10 cellular contexts compared by ENCODE assay signal in the genomic region with DNA sequence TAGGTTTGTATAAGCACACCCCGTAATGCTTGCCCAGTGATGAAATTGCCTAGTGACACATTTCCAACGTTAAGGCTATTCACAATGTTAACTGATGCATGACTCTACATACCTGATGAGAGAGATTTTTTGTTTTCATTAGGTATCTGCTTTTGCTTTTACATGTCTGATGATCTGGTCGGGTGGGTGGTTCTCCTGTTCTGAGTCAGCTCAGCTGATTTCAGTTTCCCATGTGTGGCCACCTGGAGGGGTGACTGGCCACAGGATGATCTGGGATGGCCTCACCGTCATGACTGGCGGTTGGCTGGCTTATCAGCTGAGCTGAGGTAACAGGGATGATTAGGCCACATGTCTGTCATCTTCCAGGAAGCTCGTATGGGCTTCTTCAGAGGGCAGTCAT. TPM values are rescaled to one million over a fixed set of nuclear protein-coding genes. Genes with fewer than 3 reads are reported as not detected.
DNase-seq lines count a peak whose midpoint lies in the region; ATAC-seq and FAIRE-seq lines count a peak whose summit lies in the region.
"Had no signal": no experiment of that assay in that cellular context is flagged by ENCODE, and none has a peak within 500 bp of the region (broad histone marks: within the 10 kb centered on the region; RNA-seq: fewer than 3 reads in every experiment).

No MANE protein-coding gene starts in this region.

- H3K4me3 ChIP-seq in small intestine (ENCODE audit: low read depth in 1 of 2, low read length in 2 of 2), result no peak overlapping the region
- H3K4me3 ChIP-seq: BLaER1 treated with 17β-estradiol and CSF1 and Interleukin-3, amounts not matched to agents 10 nM and 100 nM; SJSA1 had no signal

- CTCF ChIA-PET in activated CD4-positive, alpha-beta memory T cell treated with anti-CD3 and anti-CD28 coated beads, Interleukin-2, amount 10 ng/mL, durations not matched to agents 7 days and 5 days (lab: Charles Lee), result interaction anchor here (1.5 to 1.9 kb wide), 2 partner anchors 11 to 29 kb away, joined by 5 to 9 read pairs; no protein-coding TSS in a partner anchor

- ATAC-seq in HG03064 (IDR thresholded peaks at IDR 0.05; ENCODE audit: low read depth, unreplicated experiment), result peak; percentile 98
- ATAC-seq in stimulated activated memory B cell treated with anti-CD40 and anti-IgM and Interleukin-4, amounts not matched to agents 10 μg/mL and 1 μg/mL and 100 μg/mL, for 72 hours, result peak; percentile 92

- H3K27ac ChIP-seq in small intestine (ENCODE audit: low read depth in 1 of 2, low read length in 1 of 2), result no peak overlapping the region
- H3K27ac ChIP-seq: BLaER1 treated with 17β-estradiol and CSF1 and Interleukin-3, amounts not matched to agents 10 nM and 100 nM; SJSA1 had no signal

- 71 to 82% (median 79%) methylated on average over 6 of the region's 6 CpGs for WGBS in small intestine, 3 donors

- H3K36me3 Mint-ChIP-seq in activated CD4-positive, alpha-beta memory T cell treated with anti-CD3 and anti-CD28 coated beads, Interleukin-2, amount 10 ng/mL, durations not matched to agents 7 days and 5 days (ENCODE audit: low read depth), result peaks cover 2% of the 10 kb centered on the region
- no peaks in the 10 kb centered on the region for H3K36me3 Mint-ChIP-seq in stimulated activated memory B cell treated with anti-CD40 and anti-IgM and Interleukin-4, amounts not matched to agents 10 μg/mL and 1 μg/mL and 100 μg/mL, for 72 hours

- no peaks in the 10 kb centered on the region for H3K36me3 ChIP-seq in small intestine (ENCODE audit: control insufficient read depth in 2 of 2, insufficient read depth in 2 of 2, low read length in 2 of 2)
- H3K36me3 ChIP-seq: SJSA1 had no signal

- no peak for FAIRE-seq in small intestine (lab: Jason Lieb, UNC)

- H3K9me3 Mint-ChIP-seq in activated CD4-positive, alpha-beta memory T cell treated with anti-CD3 and anti-CD28 coated beads, Interleukin-2, amount 10 ng/mL, durations not matched to agents 7 days and 5 days, result no peaks in the 10 kb centered on the region
- H3K9me3 Mint-ChIP-seq in stimulated activated memory B cell treated with anti-CD40 and anti-IgM and Interleukin-4, amounts not matched to agents 10 μg/mL and 1 μg/mL and 100 μg/mL, for 72 hours, result no peaks in the 10 kb centered on the region

- peak overlapping the region; percentile 47 for H3K27ac Mint-ChIP-seq in activated CD4-positive, alpha-beta memory T cell treated with anti-CD3 and anti-CD28 coated beads, Interleukin-2, amount 10 ng/mL, durations not matched to agents 7 days and 5 days
- H3K27ac Mint-ChIP-seq in stimulated activated memory B cell treated with anti-CD40 and anti-IgM and Interleukin-4, amounts not matched to agents 10 μg/mL and 1 μg/mL and 100 μg/mL, for 72 hours, result peak overlapping the region; percentile 7

- POLR2A ChIA-PET in activated CD4-positive, alpha-beta memory T cell treated with anti-CD3 and anti-CD28 coated beads, Interleukin-2, amount 10 ng/mL, durations not matched to agents 7 days and 5 days (lab: Charles Lee), result interaction anchor here (0.7 to 1.7 kb wide), 4 partner anchors 11 to 112 kb away, joined by 3 to 11 read pairs (median 4); partner anchors contain the start of gene PSME4

- H3K4me1 Mint-ChIP-seq in activated CD4-positive, alpha-beta memory T cell treated with anti-CD3 and anti-CD28 coated beads, Interleukin-2, amount 10 ng/mL, durations not matched to agents 7 days and 5 days, result peaks cover 25% of the 10 kb centered on the region
- peaks cover 33% of the 10 kb centered on the region for H3K4me1 Mint-ChIP-seq in stimulated activated memory B cell treated with anti-CD40 and anti-IgM and Interleukin-4, amounts not matched to agents 10 μg/mL and 1 μg/mL and 100 μg/mL, for 72 hours

- H3K27me3 ChIP-seq in small intestine (ENCODE audit: control insufficient read depth in 2 of 2, insufficient read depth in 2 of 2, low read length in 2 of 2), result no peaks in the 10 kb centered on the region
- H3K27me3 ChIP-seq: BLaER1 treated with 17β-estradiol and CSF1 and Interleukin-3, amounts not matched to agents 10 nM and 100 nM; SJSA1 had no signal

- H3K27me3 Mint-ChIP-seq in activated CD4-positive, alpha-beta memory T cell treated with anti-CD3 and anti-CD28 coated beads, Interleukin-2, amount 10 ng/mL, durations not matched to agents 7 days and 5 days, result no peaks in the 10 kb centered on the region
- H3K27me3 Mint-ChIP-seq in stimulated activated memory B cell treated with anti-CD40 and anti-IgM and Interleukin-4, amounts not matched to agents 10 μg/mL and 1 μg/mL and 100 μg/mL, for 72 hours, result no peaks in the 10 kb centered on the region

- no peak overlapping the region for H3K4me3 Mint-ChIP-seq in activated CD4-positive, alpha-beta memory T cell treated with anti-CD3 and anti-CD28 coated beads, Interleukin-2, amount 10 ng/mL, durations not matched to agents 7 days and 5 days
- no peak overlapping the region for H3K4me3 Mint-ChIP-seq in stimulated activated memory B cell treated with anti-CD40 and anti-IgM and Interleukin-4, amounts not matched to agents 10 μg/mL and 1 μg/mL and 100 μg/mL, for 72 hours

- DNase-seq in activated T-cell treated with anti-CD3 and anti-CD28 coated beads for 48 hours (ENCODE audit: low read depth), result peak; percentile 61
- DNase-seq in activated T-cell treated with anti-CD3 and anti-CD28 coated beads, Interleukin-2, amount 50 U/mL, for 1 hour, result no peak
- peak; percentile 70 for DNase-seq in activated CD4-positive, alpha-beta memory T cell treated with anti-CD3 and anti-CD28 coated beads, Interleukin-2, amount 10 ng/mL, durations not matched to agents 7 days and 5 days
- no peak for DNase-seq in small intestine
- no peak for DNase-seq in amygdala (lab: John Stamatoyannopoulos, UW)
- DNase-seq in SKM-1 treated with dmso at 0.1 percent for 144 hours (lab: John Stamatoyannopoulos, UW; ENCODE audit: unreplicated experiment), result no peak

- H3K4me1 ChIP-seq in small intestine (ENCODE audit: control insufficient read depth in 2 of 2, insufficient read depth in 1 of 2, low read depth in 1 of 2, low read length in 1 of 2), result no peaks in the 10 kb centered on the region
- H3K4me1 ChIP-seq: SJSA1 had no signal

- no peaks in the 10 kb centered on the region for H3K9me3 ChIP-seq in small intestine (ENCODE audit: control insufficient read depth, low read depth)
- H3K9me3 ChIP-seq: SJSA1 had no signal

RNA-seq across cellular contexts. Expression of gene ACYP2, which starts 33.8 kb away (rescaled TPM):
- total RNA-seq in activated CD4-positive, alpha-beta memory T cell treated with anti-CD3 and anti-CD28 coated beads, Interleukin-2, amount 10 ng/mL, durations not matched to agents 7 days and 5 days, result 1 to 10 TPM; 8.6 to 10.0 TPM
- 10 to 100 TPM; 12.7 to 17.3 (median 13.2) TPM for polyA plus RNA-seq in small intestine

Comparison
In these comparisons a context has a peak if more than half of its experiments do, and no peak if none do; other contexts are left out.
1. DNase-seq: peak in activated T-cell treated with anti-CD3 and anti-CD28 coated beads for 48 hours (single experiment) and activated CD4-positive, alpha-beta memory T cell treated with anti-CD3 and anti-CD28 coated beads, Interleukin-2, amount 10 ng/mL, durations not matched to agents 7 days and 5 days (single experiment); none in activated T-cell treated with anti-CD3 and anti-CD28 coated beads, Interleukin-2, amount 50 U/mL, for 1 hour (single experiment), small intestine (single experiment), amygdala (0 of 56) and SKM-1 treated with dmso at 0.1 percent for 144 hours (single experiment).